ENCODE assay signal across 20 cellular contexts in the genomic region with DNA sequence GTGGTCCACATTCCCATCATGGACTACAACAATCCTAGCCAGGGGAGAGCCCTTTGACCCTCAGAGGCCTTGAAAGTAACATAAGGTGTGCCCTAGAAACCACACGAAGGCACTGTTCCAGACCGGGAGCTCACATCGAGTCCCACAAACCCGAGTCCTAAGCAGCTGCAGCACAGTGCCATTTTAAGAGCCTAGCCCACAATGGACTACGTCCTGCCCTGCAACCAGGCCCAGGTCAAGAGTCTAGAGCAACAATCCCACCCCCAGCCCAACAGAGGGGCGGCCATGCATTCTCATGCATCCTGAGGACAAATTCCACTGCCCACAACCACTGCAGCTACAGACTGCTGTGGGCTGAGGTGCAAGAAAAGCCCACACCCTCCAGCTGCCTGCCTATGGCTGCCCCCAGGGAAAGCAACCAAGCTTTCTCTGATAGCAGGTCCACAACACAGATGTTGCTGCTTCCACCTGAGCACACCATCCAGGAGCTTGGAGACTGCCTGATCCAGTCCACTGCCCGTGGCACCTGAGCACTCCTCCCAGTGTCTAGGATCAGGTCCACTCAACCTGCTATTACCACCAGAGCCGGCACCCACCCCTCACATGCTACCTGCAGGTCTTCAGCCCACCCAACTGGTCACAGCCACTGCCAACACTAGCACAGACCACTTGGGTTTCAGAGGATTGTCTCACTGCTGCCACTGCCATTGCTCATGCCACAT. TPM values are rescaled to one million over a fixed set of nuclear protein-coding genes. Genes with fewer than 3 reads are reported as not detected.
DNase-seq lines count a peak whose midpoint lies in the region; ATAC-seq and TF ChIP-seq lines count a peak whose summit lies in the region.
"Had no signal": no experiment of that assay in that cellular context is flagged by ENCODE, and none has a peak within 500 bp of the region (broad histone marks: within the 10 kb centered on the region; RNA-seq: fewer than 3 reads in every experiment).

No MANE protein-coding gene starts in this region.

- no peak overlapping the region for H3K27ac Mint-ChIP-seq in stimulated activated naive CD8-positive, alpha-beta T cell treated with anti-CD3 and anti-CD28 coated beads, Interleukin-15, amount 100 ng/mL, for 72 hours
- no peak overlapping the region for H3K27ac Mint-ChIP-seq in endodermal cell

- no peak overlapping the region for H3K4ac ChIP-seq in trophoblast cell (ENCODE audit: low read depth, low read length)

- no peak overlapping the region for H4K91ac ChIP-seq in trophoblast cell (ENCODE audit: low read depth, low read length)

- ATAC-seq in stimulated activated naive CD8-positive, alpha-beta T cell treated with anti-CD3 and anti-CD28 coated beads, Interleukin-15, amount 100 ng/mL, for 72 hours: peak; percentile 9
- ATAC-seq in stimulated activated naive CD8-positive, alpha-beta T cell treated with anti-CD3 and anti-CD28 coated beads, Interleukin-15, Interleukin-2, amounts not matched to agents 100 U/mL and 50 U/mL, for 24 hours: no peak
- no peak for ATAC-seq in GM19452 (IDR thresholded peaks at IDR 0.05; ENCODE audit: unreplicated experiment)
- ATAC-seq: Panc1 had no signal

- H4K8ac ChIP-seq in trophoblast cell (ENCODE audit: low read depth, low read length): no peak overlapping the region

- H2AK5ac ChIP-seq in trophoblast cell (ENCODE audit: low read length): no peak overlapping the region

- DNase-seq in stimulated activated naive CD8-positive, alpha-beta T cell treated with anti-CD3 and anti-CD28 coated beads, Interleukin-15, amount 100 ng/mL, for 72 hours: no peak
- no peak for DNase-seq in stimulated activated naive CD8-positive, alpha-beta T cell treated with anti-CD3 and anti-CD28 coated beads, Interleukin-15, Interleukin-2, amounts not matched to agents 100 U/mL and 50 U/mL, for 24 hours
- DNase-seq in endodermal cell: peak; percentile 33
- no peak for DNase-seq in trophoblast cell
- no peak for DNase-seq in G401 (ENCODE audit: low spot score)
- no peak for DNase-seq in PC-9
- DNase-seq: DMS53, NCI-H1048, NCI-H1417, NCI-H1694, NCI-H2029 treated with DMSO at 0.1 percent for 48 hours, NCI-H2227 treated with DMSO at 0.1 percent for 48 hours, NCI-H526 treated with DMSO at 0.1 percent for 48 hours, SHP77 had no signal

- H3K4me1 Mint-ChIP-seq in stimulated activated naive CD8-positive, alpha-beta T cell treated with anti-CD3 and anti-CD28 coated beads, Interleukin-15, amount 100 ng/mL, for 72 hours: peaks cover 12% of the 10 kb centered on the region
- H3K4me1 Mint-ChIP-seq in endodermal cell: peaks cover 16% of the 10 kb centered on the region

- no peaks in the 10 kb centered on the region; the same call in 1 of the 2 replicates for H4K20me1 ChIP-seq in PC-9 (ENCODE audit: insufficient read depth)

- H3K4me2 ChIP-seq in trophoblast cell (ENCODE audit: low read length) (no peak overlapping the region), PC-9 (no peak overlapping the region)

- no peak overlapping the region for H3K18ac ChIP-seq in trophoblast cell (ENCODE audit: low read length)

- H3K14ac ChIP-seq in trophoblast cell (ENCODE audit: low read length): no peak overlapping the region

- 92 to 93% methylated on average over 5 to 8 of the region's 8 CpGs for WGBS in endodermal cell (ENCODE audit: insufficient coverage in 1 of 2, insufficient read length in 1 of 2), 2 experiments
- WGBS in trophoblast cell (ENCODE audit: extremely low coverage, insufficient coverage, insufficient read length): no CpG with 5 or more reads among the region's 8 CpGs

- H2BK120ac ChIP-seq in trophoblast cell (ENCODE audit: insufficient read depth, low read length, poor library complexity): no peak overlapping the region

- POLR2A ChIA-PET in PC-9 (lab: Charles Lee; ENCODE audit: unreplicated experiment): no interaction called here

- H3K79me2 ChIP-seq in trophoblast cell (ENCODE audit: control insufficient read depth, insufficient read depth, low read length, poor library complexity) (no peaks in the 10 kb centered on the region), PC-9 (ENCODE audit: low read depth) (no peaks in the 10 kb centered on the region)

- H3K23ac ChIP-seq in trophoblast cell (ENCODE audit: low read length): peak overlapping the region; percentile 15

- H2AFZ ChIP-seq in trophoblast cell (ENCODE audit: insufficient read depth, low read length, poor library complexity) (no peak overlapping the region), PC-9 (no peak overlapping the region)

- H3K27me3 Mint-ChIP-seq in stimulated activated naive CD8-positive, alpha-beta T cell treated with anti-CD3 and anti-CD28 coated beads, Interleukin-15, amount 100 ng/mL, for 72 hours: no peaks in the 10 kb centered on the region
- peaks cover 9% of the 10 kb centered on the region for H3K27me3 Mint-ChIP-seq in endodermal cell (ENCODE audit: insufficient read depth)

- no peaks in the 10 kb centered on the region for H3K79me1 ChIP-seq in trophoblast cell (ENCODE audit: low read length)

- H3K9me3 ChIP-seq in endodermal cell (ENCODE audit: control insufficient read depth, low read length): no peaks in the 10 kb centered on the region
- H3K9me3 ChIP-seq in trophoblast cell (ENCODE audit: insufficient read depth, low read depth, low read length): no peaks in the 10 kb centered on the region
- no peaks in the 10 kb centered on the region for H3K9me3 ChIP-seq in PC-9 (ENCODE audit: insufficient read depth, low read depth)

- H3K9me2 ChIP-seq in PC-9 (ENCODE audit: insufficient read depth): no peaks in the 10 kb centered on the region

- H3F3A ChIP-seq in PC-9 (ENCODE audit: insufficient read depth, low read depth): no peaks in the 10 kb centered on the region

- H2BK12ac ChIP-seq in trophoblast cell (ENCODE audit: low read length): no peak overlapping the region

- H3K4me1 ChIP-seq in endodermal cell (ENCODE audit: control insufficient read depth, insufficient read depth, low read length): no peaks in the 10 kb centered on the region
- no peaks in the 10 kb centered on the region for H3K4me1 ChIP-seq in trophoblast cell (ENCODE audit: control insufficient read depth in 1 of 2, insufficient read depth in 2 of 2, low read length in 2 of 2)
- H3K4me1 ChIP-seq in PC-9 (replicated peaks; ENCODE audit: insufficient read depth): no peaks in the 10 kb centered on the region

- H3K27me3 ChIP-seq in endodermal cell (ENCODE audit: control insufficient read depth, insufficient read depth, low read length, poor library complexity, severe bottlenecking): peaks cover 12% of the 10 kb centered on the region
- no peaks in the 10 kb centered on the region for H3K27me3 ChIP-seq in trophoblast cell (ENCODE audit: insufficient read depth, low read length)
- no peaks in the 10 kb centered on the region for H3K27me3 ChIP-seq in PC-9 (ENCODE audit: insufficient read depth, low read depth)

- H3K27ac ChIP-seq in endodermal cell (ENCODE audit: low read depth, low read length): no peak overlapping the region
- H3K27ac ChIP-seq in trophoblast cell (ENCODE audit: low read depth, low read length): no peak overlapping the region
- H3K27ac ChIP-seq in PC-9: no peak overlapping the region
- H3K27ac ChIP-seq: RWPE1 had no signal

- no peaks in the 10 kb centered on the region for H3K36me3 Mint-ChIP-seq in endodermal cell (ENCODE audit: low read depth)

- H3K4me3 ChIP-seq in endodermal cell (ENCODE audit: low read length) (no peak overlapping the region), trophoblast cell (ENCODE audit: low read depth, low read length) (no peak overlapping the region), PC-9 (no peak overlapping the region)

- CTCF ChIA-PET in PC-9 (lab: Charles Lee): no interaction called here

- no peak overlapping the region for H2BK5ac ChIP-seq in trophoblast cell (ENCODE audit: low read depth, low read length, poor library complexity)

- BruUV-seq in PC-9 (replicated peaks; lab: Mats Ljungman, UMichigan): no TSS peak

- H3K9ac ChIP-seq in endodermal cell (ENCODE audit: extremely low read depth, low read length, poor library complexity, severe bottlenecking): no peak overlapping the region
- H3K9ac ChIP-seq in trophoblast cell (ENCODE audit: low read length): peak overlapping the region; percentile 20

- no peak overlapping the region for H3K4me3 Mint-ChIP-seq in stimulated activated naive CD8-positive, alpha-beta T cell treated with anti-CD3 and anti-CD28 coated beads, Interleukin-15, amount 100 ng/mL, for 72 hours
- H3K4me3 Mint-ChIP-seq in endodermal cell: no peak overlapping the region

- in situ Hi-C loops in G401 (cut with HindIII; ENCODE audit: low sequenced_read_pairs): no loop called here

- H4K12ac ChIP-seq in trophoblast cell (ENCODE audit: low read depth, low read length): no peak overlapping the region

- no peak for TF ChIP-seq CTCF in endodermal cell (conservative IDR thresholded peaks at IDR 0.05)
- no peak for TF ChIP-seq CTCF in PC-9 (conservative IDR thresholded peaks at IDR 0.05)

- H3K36me3 ChIP-seq in endodermal cell (ENCODE audit: control insufficient read depth, insufficient read depth, low read length) (no peaks in the 10 kb centered on the region), trophoblast cell (ENCODE audit: control insufficient read depth in 1 of 2, insufficient read depth in 2 of 2, low read length in 2 of 2) (no peaks in the 10 kb centered on the region), PC-9 (ENCODE audit: low read depth) (no peaks in the 10 kb centered on the region)

- no peaks in the 10 kb centered on the region for H3K9me3 Mint-ChIP-seq in stimulated activated naive CD8-positive, alpha-beta T cell treated with anti-CD3 and anti-CD28 coated beads, Interleukin-15, amount 100 ng/mL, for 72 hours
- H3K9me3 Mint-ChIP-seq in endodermal cell: no peaks in the 10 kb centered on the region

- intact Hi-C loops in PC-9 (cut with micrococcal nuclease; ENCODE audit: unreplicated experiment): no loop called here

RNA-seq across cellular contexts. Expression of a gene that starts 56.8 kb away (rescaled TPM):
- total RNA-seq in endodermal cell (1 to 10 TPM; 3.9 to 6.0 TPM), PC-9 (2021) (not detected in 2 replicates)
- polyA plus RNA-seq in endodermal cell (2013, experiment 1 of 2): 3.3 TPM
- polyA plus RNA-seq in endodermal cell (2013, experiment 2 of 2): 2.7 TPM
- polyA plus RNA-seq in trophoblast cell (2013): 0.08 and 0.12 TPM in 2 replicates
- total RNA-seq in G401 (2014; rRNA removed; shearing (Covaris generic)): not detected in 2 replicates
- total RNA-seq: A172, HT-29, NCI-H460 had no signal
